9 cellular contexts compared by ENCODE assay signal in the genomic region with DNA sequence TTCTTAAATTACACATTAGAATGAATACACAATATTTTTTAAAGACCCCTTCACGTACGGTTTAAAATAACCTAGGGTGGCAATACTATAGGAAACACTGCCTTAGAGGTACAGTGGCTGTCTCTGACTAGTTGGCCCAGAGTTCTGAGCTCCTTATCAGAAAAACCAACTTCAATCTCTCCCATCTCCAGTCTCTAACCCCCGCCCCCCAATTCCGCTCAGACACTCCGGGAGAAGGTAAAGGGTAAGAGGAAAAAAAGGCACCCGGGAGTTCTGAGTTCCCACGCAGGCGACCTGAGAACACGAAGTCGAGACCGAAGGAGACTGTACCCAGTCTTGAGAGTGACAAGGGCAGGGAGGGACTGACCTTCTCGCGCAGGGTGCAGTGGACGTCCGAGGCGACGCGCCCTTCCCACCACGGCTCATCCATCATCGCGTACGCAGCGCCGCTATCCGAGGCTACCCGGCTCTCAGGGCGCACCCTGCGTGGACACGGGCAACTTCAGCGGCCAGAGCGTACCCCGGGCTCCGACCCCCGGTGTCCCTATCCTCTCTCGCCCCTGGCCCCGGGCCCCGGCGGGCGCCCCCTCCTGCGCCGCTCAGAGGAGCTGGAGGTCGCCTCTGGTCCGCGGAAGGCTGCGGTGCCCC. TPM values are rescaled to one million over a fixed set of nuclear protein-coding genes. Genes with fewer than 3 reads are reported as not detected.
DNase-seq lines count a peak whose midpoint lies in the region; ATAC-seq and TF ChIP-seq lines count a peak whose summit lies in the region.
"Had no signal": no experiment of that assay in that cellular context is flagged by ENCODE, and none has a peak within 500 bp of the region (broad histone marks: within the 10 kb centered on the region; RNA-seq: fewer than 3 reads in every experiment).

No MANE protein-coding gene starts in this region.

- H3K27me3 ChIP-seq in PC-9 (ENCODE audit: insufficient read depth, low read depth), result no peaks in the 10 kb centered on the region
- H3K27me3 ChIP-seq in esophagus squamous epithelium, result peaks cover 0 to 50% (median 0%) of the 10 kb centered on the region in 4 donors
- H3K27me3 ChIP-seq in neuronal stem cell (ENCODE audit: control insufficient read depth in 3 of 3, insufficient read depth in 3 of 3, low read depth in 1 of 3, low read length in 3 of 3), result no peaks in the 10 kb centered on the region

- H3F3A ChIP-seq in PC-9 (ENCODE audit: insufficient read depth, low read depth), result peaks cover 26% of the 10 kb centered on the region

- H3K23ac ChIP-seq in neuronal stem cell (ENCODE audit: low read depth, low read length, poor library complexity), result peak overlapping the region; percentile 90

- H3K4me2 ChIP-seq in PC-9 (peak overlapping the region; percentile 78), neuronal stem cell (ENCODE audit: insufficient read depth, low read length, poor library complexity, severe bottlenecking) (peak overlapping the region; percentile 64), OCI-LY7 (ENCODE audit: low read length) (no peak overlapping the region)

- H3K14ac ChIP-seq in neuronal stem cell (ENCODE audit: low read length), result peak overlapping the region; percentile 85

- no peaks in the 10 kb centered on the region for H3K9me3 Mint-ChIP-seq in activated CD4-positive, alpha-beta T cell treated with anti-CD3 and anti-CD28 coated beads, Interleukin-2, amount 10 ng/mL, durations not matched to agents 7 days and 5 days
- H3K9me3 Mint-ChIP-seq: activated naive CD4-positive, alpha-beta T cell treated with anti-CD3 and anti-CD28 coated beads, Interleukin-2, amount 50 U/mL, for 72 hours had no signal

- H3K79me2 ChIP-seq in PC-9 (ENCODE audit: low read depth) (0 out of 2 replicates have a peak, but pooled peaks cover 12% of the 10 kb centered on the region), OCI-LY7 (ENCODE audit: insufficient read depth, low read depth, low read length) (no peaks in the 10 kb centered on the region)

- POLR2A ChIA-PET in activated CD4-positive, alpha-beta T cell treated with anti-CD3 and anti-CD28 coated beads, Interleukin-2, amount 10 ng/mL, durations not matched to agents 7 days and 5 days (lab: Charles Lee), result no interaction called here
- POLR2A ChIA-PET in PC-9 (lab: Charles Lee; ENCODE audit: unreplicated experiment) (no interaction called here), OCI-LY7 (lab: Charles Lee) (no interaction called here)

- H2BK120ac ChIP-seq in neuronal stem cell (ENCODE audit: low read depth, low read length), result no peak overlapping the region

- no peaks in the 10 kb centered on the region for H3K9me2 ChIP-seq in PC-9 (ENCODE audit: insufficient read depth)
- no peaks in the 10 kb centered on the region for H3K9me2 ChIP-seq in OCI-LY7 (ENCODE audit: insufficient read depth, low read length)

- CTCF ChIA-PET in activated CD4-positive, alpha-beta T cell treated with anti-CD3 and anti-CD28 coated beads, Interleukin-2, amount 10 ng/mL, durations not matched to agents 7 days and 5 days (lab: Charles Lee), result interaction anchor here (0.6 kb wide), 1 partner anchor 24 kb away, joined by 3 read pairs; no protein-coding TSS in a partner anchor
- CTCF ChIA-PET in PC-9 (lab: Charles Lee) (no interaction called here), OCI-LY7 (lab: Charles Lee; ENCODE audit: unreplicated experiment) (no interaction called here)

- 8 to 16% methylated on average over 10 to 18 of the region's 45 CpGs for whole genome bisulfite sequencing in esophagus squamous epithelium, 2 donors
- no CpG with 5 or more reads among the region's 45 CpGs for WGBS in neuronal stem cell (ENCODE audit: extremely low coverage in 2 of 2, insufficient read length in 2 of 2, insufficient replicate concordance in 1 of 2), 2 donors

- H3K36me3 ChIP-seq in PC-9 (ENCODE audit: low read depth) (peaks cover 6% of the 10 kb centered on the region; the same call in 1 of the 2 replicates), esophagus squamous epithelium (no peaks in the 10 kb centered on the region), neuronal stem cell (replicated peaks in 1 of 2; ENCODE audit: control insufficient read depth in 2 of 2, insufficient read depth in 2 of 2, low read length in 2 of 2) (peaks cover 12 to 39% of the 10 kb centered on the region in 2 donors), OCI-LY7 (ENCODE audit: insufficient read depth, low read length) (no peaks in the 10 kb centered on the region)

- intact Hi-C loops in PC-9 (cut with micrococcal nuclease; ENCODE audit: unreplicated experiment), result loop anchor here (1.0 to 2.0 kb wide), 4 partner anchors 15 to 67 kb away; no protein-coding TSS in a partner anchor
- intact Hi-C loops in esophagus squamous epithelium (cut with DNase I), result no loop called here
- intact Hi-C loops in OCI-LY7 (cut with micrococcal nuclease; ENCODE audit: unreplicated experiment), result no loop called here

- peak overlapping the region; percentile 100 for H3K18ac ChIP-seq in neuronal stem cell (ENCODE audit: low read length)

- TF ChIP-seq CTCF in PC-9 (conservative IDR thresholded peaks at IDR 0.05) (no peak), esophagus squamous epithelium (IDR thresholded peaks at IDR 0.05) (no peak), OCI-LY7 (conservative IDR thresholded peaks at IDR 0.05; ENCODE audit: low read length) (no peak)

- H3K4ac ChIP-seq in neuronal stem cell (ENCODE audit: low read length), result no peak overlapping the region

- H3K4me1 Mint-ChIP-seq in activated CD4-positive, alpha-beta T cell treated with anti-CD3 and anti-CD28 coated beads, Interleukin-2, amount 10 ng/mL, durations not matched to agents 7 days and 5 days, result peaks cover 14% of the 10 kb centered on the region

- H3K4me1 ChIP-seq in PC-9 (replicated peaks; ENCODE audit: insufficient read depth) (peaks cover 39% of the 10 kb centered on the region), esophagus squamous epithelium (peaks cover 4 to 29% (median 14%) of the 10 kb centered on the region in 3 donors), neuronal stem cell (ENCODE audit: control insufficient read depth in 2 of 2, insufficient read depth in 1 of 2, low read depth in 1 of 2, low read length in 2 of 2) (peaks cover 4 to 10% of the 10 kb centered on the region in 2 donors), OCI-LY7 (ENCODE audit: insufficient read depth, low read length, poor library complexity, severe bottlenecking) (no peaks in the 10 kb centered on the region)

- BruUV-seq in PC-9 (replicated peaks; lab: Mats Ljungman, UMichigan), result no TSS peak
- no TSS peak for BruUV-seq in OCI-LY7 (replicated peaks; lab: Mats Ljungman, UMichigan)

- no peak for DNase-seq in activated CD4-positive, alpha-beta T cell treated with anti-CD3 and anti-CD28 coated beads, Interleukin-2, amount 10 ng/mL, durations not matched to agents 7 days and 5 days
- no peak for DNase-seq in activated CD4-positive, alpha-beta T cell treated with anti-CD3 and anti-CD28 coated beads for 4 hours
- DNase-seq in PC-9 (peak in 1 of 2 experiments; percentile 35), esophagus squamous epithelium (lab: John Stamatoyannopoulos, UW) (no peak), neuronal stem cell (ENCODE audit: low spot score) (no peak), OCI-LY7 (ENCODE audit: low spot score) (no peak)

- H4K8ac ChIP-seq in neuronal stem cell (ENCODE audit: low read depth, low read length), result no peak overlapping the region

- H2BK12ac ChIP-seq in neuronal stem cell (ENCODE audit: low read length), result peak overlapping the region; percentile 30

- peak overlapping the region; percentile 84 for H2BK5ac ChIP-seq in neuronal stem cell (ENCODE audit: low read length)

- H4K91ac ChIP-seq in neuronal stem cell (ENCODE audit: low read depth, low read length, poor library complexity), result no peak overlapping the region

- no peak overlapping the region for H3K27ac Mint-ChIP-seq in activated CD4-positive, alpha-beta T cell treated with anti-CD3 and anti-CD28 coated beads, Interleukin-2, amount 10 ng/mL, durations not matched to agents 7 days and 5 days
- H3K27ac Mint-ChIP-seq: activated naive CD4-positive, alpha-beta T cell treated with anti-CD3 and anti-CD28 coated beads, Interleukin-2, amount 50 U/mL, for 72 hours had no signal

- H2BK15ac ChIP-seq in neuronal stem cell (ENCODE audit: low read length), result peak overlapping the region; percentile 76

- H3K27ac ChIP-seq in PC-9 (no peak overlapping the region), esophagus squamous epithelium (peak overlapping the region in 2 of 4 donors; percentile 23 to 61), neuronal stem cell (replicated peaks; ENCODE audit: low read length) (peak overlapping the region; percentile 64), OCI-LY7 (ENCODE audit: low read depth, low read length, poor library complexity, severe bottlenecking) (no peak overlapping the region)

- ATAC-seq in GM18519 (IDR thresholded peaks at IDR 0.05; ENCODE audit: low FRiP score, unreplicated experiment) (no peak), GM19328 (IDR thresholded peaks at IDR 0.05; ENCODE audit: unreplicated experiment) (no peak)

- H3K4me3 Mint-ChIP-seq in activated CD4-positive, alpha-beta T cell treated with anti-CD3 and anti-CD28 coated beads, Interleukin-2, amount 10 ng/mL, durations not matched to agents 7 days and 5 days, result peak overlapping the region; percentile 31

- peak overlapping the region; percentile 23 for H2AK5ac ChIP-seq in neuronal stem cell (ENCODE audit: low read depth, low read length)

- no peaks in the 10 kb centered on the region for H3K36me3 Mint-ChIP-seq in activated CD4-positive, alpha-beta T cell treated with anti-CD3 and anti-CD28 coated beads, Interleukin-2, amount 10 ng/mL, durations not matched to agents 7 days and 5 days (ENCODE audit: low read depth)

- peak overlapping the region; percentile 98 for H3K9ac ChIP-seq in neuronal stem cell (ENCODE audit: low read depth, low read length, poor library complexity)

- H3K9me3 ChIP-seq in PC-9 (ENCODE audit: insufficient read depth, low read depth) (no peaks in the 10 kb centered on the region), esophagus squamous epithelium (no peaks in the 10 kb centered on the region), neuronal stem cell (replicated peaks in 1 of 2; ENCODE audit: control insufficient read depth in 2 of 2, insufficient read depth in 1 of 2, low read depth in 1 of 2, low read length in 2 of 2) (no peaks in the 10 kb centered on the region), OCI-LY7 (ENCODE audit: low read length) (no peaks in the 10 kb centered on the region)

- peaks cover 4% of the 10 kb centered on the region for H3K79me1 ChIP-seq in neuronal stem cell (ENCODE audit: low read depth, low read length)

- TF ChIP-seq POLR2A in esophagus squamous epithelium (IDR thresholded peaks at IDR 0.05), result no peak

- H3K4me3 ChIP-seq in PC-9 (peak overlapping the region; percentile 78), esophagus squamous epithelium (peak overlapping the region; percentile 48 to 71 (median 60)), neuronal stem cell (ENCODE audit: low read length in 2 of 2) (peak overlapping the region; percentile 92 to 97), OCI-LY7 (ENCODE audit: low read depth, low read length, poor library complexity, severe bottlenecking) (no peak overlapping the region)

- H4K20me1 ChIP-seq in PC-9 (ENCODE audit: insufficient read depth), result no peaks in the 10 kb centered on the region
- H4K20me1 ChIP-seq in OCI-LY7 (ENCODE audit: insufficient read depth, low read length), result no peaks in the 10 kb centered on the region

- H2AFZ ChIP-seq in PC-9 (peak overlapping the region; percentile 88), neuronal stem cell (ENCODE audit: low read length) (peak overlapping the region; percentile 99), OCI-LY7 (ENCODE audit: low read length) (no peak overlapping the region)

- H3K27me3 Mint-ChIP-seq in activated CD4-positive, alpha-beta T cell treated with anti-CD3 and anti-CD28 coated beads, Interleukin-2, amount 10 ng/mL, durations not matched to agents 7 days and 5 days, result peaks cover 64% of the 10 kb centered on the region

RNA-seq across cellular contexts. Expression of gene CCNJL, which starts 0.7 kb away (rescaled TPM):
- total RNA-seq in activated CD4-positive, alpha-beta T cell treated with anti-CD3 and anti-CD28 coated beads, Interleukin-2, amount 10 ng/mL, durations not matched to agents 7 days and 5 days, result not detected
- 33.9 and 34.7 TPM in 2 replicates for total RNA-seq in PC-9 (2021)
- 1 to 10 TPM in 2 of 4 donors, under 1 TPM in 2; 0.04 to 3.0 (median 0.74) TPM for total RNA-seq in esophagus squamous epithelium
- 21.2 TPM for polyA plus RNA-seq in neuronal stem cell (2013, experiment 1 of 2)
- polyA plus RNA-seq in neuronal stem cell (2013, experiment 2 of 2), result 20.8 TPM
- total RNA-seq in OCI-LY7 (2014; rRNA removed; shearing (Covaris generic)), result not detected in 2 replicates
- total RNA-seq in OCI-LY7 (2022), result not detected in 2 replicates

RNA-seq across cellular contexts. Expression of gene C1QTNF2, which starts 58.8 kb away (rescaled TPM):
- total RNA-seq in activated CD4-positive, alpha-beta T cell treated with anti-CD3 and anti-CD28 coated beads, Interleukin-2, amount 10 ng/mL, durations not matched to agents 7 days and 5 days, result not detected
- 0.15 and 0.20 TPM in 2 replicates for total RNA-seq in PC-9 (2021)
- under 1 TPM; 0.23 to 0.95 (median 0.62) TPM for total RNA-seq in esophagus squamous epithelium
- 0.36 TPM for polyA plus RNA-seq in neuronal stem cell (2013, experiment 1 of 2)
- polyA plus RNA-seq in neuronal stem cell (2013, experiment 2 of 2), result 0.37 TPM
- not detected in 2 replicates for total RNA-seq in OCI-LY7 (2014; rRNA removed; shearing (Covaris generic))
- not detected in 2 replicates for total RNA-seq in OCI-LY7 (2022)
- total RNA-seq: activated naive CD4-positive, alpha-beta T cell treated with anti-CD3 and anti-CD28 coated beads, Interleukin-2, amount 50 U/mL, for 72 hours had no signal
